In the genomic region with DNA sequence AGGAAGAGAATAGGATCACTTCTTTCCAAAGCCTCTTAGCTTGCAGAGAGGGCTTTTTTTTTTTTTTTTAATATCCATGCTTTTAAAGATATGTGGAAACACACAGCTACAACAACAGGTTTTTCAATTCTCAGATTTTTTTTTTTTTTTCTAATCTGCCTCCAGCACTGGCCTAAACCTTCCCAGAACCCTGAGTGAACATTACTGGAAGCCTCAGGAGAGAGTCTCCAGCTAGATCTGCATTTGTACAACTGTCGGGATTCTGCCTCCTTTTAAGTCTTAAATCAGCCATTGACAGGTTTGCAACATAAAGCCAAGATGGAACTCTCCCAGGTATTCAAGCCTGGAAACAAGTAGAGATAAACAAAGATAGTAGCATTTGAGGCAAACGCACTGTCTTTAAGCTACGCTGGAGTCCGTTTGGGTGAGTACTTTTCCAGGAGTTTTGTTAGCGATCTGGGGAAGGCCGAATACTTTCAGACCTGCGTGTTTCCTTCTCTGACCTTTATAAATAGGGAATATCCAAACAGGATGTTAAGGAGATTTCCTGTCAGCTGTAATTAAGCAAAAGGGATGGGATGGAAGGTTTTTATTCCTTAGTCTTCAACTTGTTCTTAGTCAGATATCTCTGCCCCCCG, we compare ENCODE assay signal across 20 cellular contexts.
"Had no signal": no experiment of that assay in that cellular context is flagged by ENCODE, and none has a peak within 500 bp of the region (broad histone marks: within the 10 kb centered on the region; RNA-seq: fewer than 3 reads in every experiment).

No MANE protein-coding gene starts in this region.

- H3K27me3 Mint-ChIP-seq: activated CD4-positive, alpha-beta T cell treated with anti-CD3 and anti-CD28 coated beads, Interleukin-2, amount 10 ng/mL, durations not matched to agents 7 days and 5 days; activated naive CD4-positive, alpha-beta T cell treated with anti-CD3 and anti-CD28 coated beads, Interleukin-2, amount 50 U/mL, for 24 hours; brain; central memory CD8-positive, alpha-beta T cell; effector memory CD8-positive, alpha-beta T cell; T-helper 17 cell had no signal

- H3K27me3 ChIP-seq: heart left ventricle, right lobe of liver had no signal

- H3K4me3 ChIP-seq: heart left ventricle, prostate gland, right lobe of liver had no signal

- H3K36me3 Mint-ChIP-seq: activated naive CD4-positive, alpha-beta T cell treated with anti-CD3 and anti-CD28 coated beads, Interleukin-2, amount 50 U/mL, for 24 hours; brain; mesothelial cell of epicardium; naive B cell; type B pancreatic cell had no signal

- ATAC-seq: effector memory CD8-positive, alpha-beta T cell; T-helper 17 cell had no signal

- H3K4me1 Mint-ChIP-seq: activated B cell treated with CpG ODN at 0.5 μM for 24 hours; activated CD4-positive, alpha-beta T cell treated with anti-CD3 and anti-CD28 coated beads, Interleukin-2, amount 10 ng/mL, durations not matched to agents 7 days and 5 days; activated naive CD4-positive, alpha-beta T cell treated with anti-CD3 and anti-CD28 coated beads, Interleukin-2, amount 50 U/mL, for 24 hours; central memory CD8-positive, alpha-beta T cell; naive B cell; T-helper 17 cell had no signal

- H3K4me1 ChIP-seq: prostate gland, right lobe of liver had no signal

- H3K9me3 ChIP-seq: heart left ventricle, prostate gland, right lobe of liver had no signal

- H3K36me3 ChIP-seq: heart left ventricle, prostate gland, right lobe of liver had no signal

- H3K27ac ChIP-seq: prostate gland, right lobe of liver had no signal

- H3K4me3 Mint-ChIP-seq: activated B cell treated with CpG ODN at 0.5 μM for 24 hours; activated CD4-positive, alpha-beta T cell treated with anti-CD3 and anti-CD28 coated beads, Interleukin-2, amount 10 ng/mL, durations not matched to agents 7 days and 5 days; activated naive CD4-positive, alpha-beta T cell treated with anti-CD3 and anti-CD28 coated beads, Interleukin-2, amount 50 U/mL, for 24 hours; brain; central memory CD8-positive, alpha-beta T cell; effector memory CD8-positive, alpha-beta T cell; mesothelial cell of epicardium; naive B cell; T-helper 17 cell; type B pancreatic cell had no signal

- H3K9me3 Mint-ChIP-seq: activated naive CD4-positive, alpha-beta T cell treated with anti-CD3 and anti-CD28 coated beads, Interleukin-2, amount 50 U/mL, for 24 hours; mesothelial cell of epicardium; type B pancreatic cell had no signal

- DNase-seq: activated B cell treated with CpG ODN at 0.5 μM for 24 hours; activated CD4-positive, alpha-beta T cell treated with anti-CD3 and anti-CD28 coated beads, Interleukin-2, amount 10 ng/mL, durations not matched to agents 7 days and 5 days; amniotic stem cell; cortex of kidney; effector memory CD8-positive, alpha-beta T cell; erythroblast; foreskin fibroblast; heart left ventricle; naive B cell; right lobe of liver; stimulated activated CD4-positive, alpha-beta T cell treated with anti-CD3 and anti-CD28 coated beads, Interleukin-12 subunit alpha, Interleukin-12 subunit beta, amount 100 ng/mL, for 4 hours; stimulated activated naive CD4-positive, alpha-beta T cell treated with Interleukin-2 at 50 U/mL for 16 hours; T-helper 17 cell had no signal

- H3K27ac Mint-ChIP-seq: activated B cell treated with CpG ODN at 0.5 μM for 24 hours; activated CD4-positive, alpha-beta T cell treated with anti-CD3 and anti-CD28 coated beads, Interleukin-2, amount 10 ng/mL, durations not matched to agents 7 days and 5 days; activated naive CD4-positive, alpha-beta T cell treated with anti-CD3 and anti-CD28 coated beads, Interleukin-2, amount 50 U/mL, for 24 hours; activated T-helper 2 cell treated with anti-CD3 and anti-CD28 coated beads, Interferon-gamma antibody, Interleukin-2, Interleukin-4, amounts not matched to agents 10 μg/mL and 5 μg/mL and 100 μg/mL, durations not matched to agents 14 hours and 24 hours and 36 hours; effector memory CD8-positive, alpha-beta T cell; naive B cell; T-helper 17 cell; type B pancreatic cell had no signal
